24 cellular contexts compared by ENCODE assay signal in genomic region chr10:28305551-28305950, GRCh38.
"Had no signal": no experiment of that assay in that cellular context is flagged by ENCODE, and none has a peak within 500 bp of the region (broad histone marks: within the 10 kb centered on the region; RNA-seq: fewer than 3 reads in every experiment).

No MANE protein-coding gene starts in this region.

- H3K27me3 Mint-ChIP-seq: activated CD4-positive, alpha-beta T cell treated with anti-CD3 and anti-CD28 coated beads for 36 hours; activated naive CD8-positive, alpha-beta T cell; T-cell had no signal

- H3K4me3 Mint-ChIP-seq: activated CD4-positive, alpha-beta T cell treated with anti-CD3 and anti-CD28 coated beads for 36 hours; activated naive CD4-positive, alpha-beta T cell treated with anti-CD3 and anti-CD28 coated beads for 36 hours; activated naive CD8-positive, alpha-beta T cell; activated T-cell treated with anti-CD3 and anti-CD28 coated beads, Interleukin-2, amount 50 U/mL, for 4 hours; T-cell had no signal

- H3K27ac Mint-ChIP-seq: activated CD4-positive, alpha-beta T cell treated with anti-CD3 and anti-CD28 coated beads for 36 hours; activated naive CD4-positive, alpha-beta T cell treated with anti-CD3 and anti-CD28 coated beads for 36 hours; activated naive CD8-positive, alpha-beta T cell had no signal

- DNase-seq: activated CD4-positive, alpha-beta T cell treated with anti-CD3 and anti-CD28 coated beads for 36 hours; activated CD4-positive, alpha-beta T cell treated with anti-CD3 and anti-CD28 coated beads, Interleukin-2, amount 50 U/mL, for 48 hours; activated CD4-positive, CD25-positive, alpha-beta regulatory T cell; activated gamma-delta T cell; activated naive CD4-positive, alpha-beta T cell treated with anti-CD3 and anti-CD28 coated beads for 36 hours; activated T-cell treated with anti-CD3 and anti-CD28 coated beads, Interleukin-2, amount 50 U/mL, for 4 hours; anterior cingulate cortex; cerebellar nuclear complex; Karpas-422; MM.1S; NCI-H1092 treated with DMSO at 0.1 percent for 48 hours; NCI-H1417 treated with DMSO at 0.1 percent for 48 hours; NCI-H1694; NCI-H2029; NCI-H345; NCI-H510A; NCI-H526 treated with DMSO at 0.1 percent for 48 hours; Peyer's patch; Right ventricle myocardium superior; T-cell; T-helper 2 cell; T1000 had no signal

- ATAC-seq: activated CD4-positive, alpha-beta T cell treated with anti-CD3 and anti-CD28 coated beads for 36 hours; activated T-cell treated with anti-CD3 and anti-CD28 coated beads, Interleukin-2, amount 50 U/mL, for 4 hours; K562; T-cell had no signal

- H3K9me3 Mint-ChIP-seq: activated naive CD4-positive, alpha-beta T cell treated with anti-CD3 and anti-CD28 coated beads for 36 hours; activated T-cell treated with anti-CD3 and anti-CD28 coated beads, Interleukin-2, amount 50 U/mL, for 4 hours; T-cell had no signal
